13 cellular contexts compared by ENCODE assay signal in genomic region chr11:70481625-70482528, GRCh38.
A peak's percentile ranks its signal among the peaks of the same experiment; 100 is the strongest.
DNase-seq lines count a peak whose midpoint lies in the region; ATAC-seq, FAIRE-seq and TF ChIP-seq lines count a peak whose summit lies in the region.
"Had no signal": no experiment of that assay in that cellular context is flagged by ENCODE, and none has a peak within 500 bp of the region (broad histone marks: within the 10 kb centered on the region; RNA-seq: fewer than 3 reads in every experiment).

No MANE protein-coding gene starts in this region.

- H3K36me3 Mint-ChIP-seq in GM23338 (ENCODE audit: low read depth) = peaks cover 17% of the 10 kb centered on the region

- H3K27me3 ChIP-seq in lung (ENCODE audit: control insufficient read depth, insufficient read depth) (no peaks in the 10 kb centered on the region), GM23338 (ENCODE audit: insufficient read depth) (no peaks in the 10 kb centered on the region)

- H3K9me3 Mint-ChIP-seq in GM23338 = no peaks in the 10 kb centered on the region
- H3K9me3 Mint-ChIP-seq: activated CD4-positive, alpha-beta memory T cell treated with anti-CD3 and anti-CD28 coated beads, Interleukin-2, amount 10 ng/mL, durations not matched to agents 7 days and 5 days had no signal

- H3F3A ChIP-seq in GM23338 (replicated peaks; ENCODE audit: low read depth) = no peaks in the 10 kb centered on the region

- no peak overlapping the region for H2AFZ ChIP-seq in GM23338

- no peak overlapping the region for H3K4me3 Mint-ChIP-seq in GM23338
- H3K4me3 Mint-ChIP-seq: activated CD4-positive, alpha-beta memory T cell treated with anti-CD3 and anti-CD28 coated beads, Interleukin-2, amount 10 ng/mL, durations not matched to agents 7 days and 5 days had no signal

- peaks cover 16% of the 10 kb centered on the region for H3K27me3 Mint-ChIP-seq in GM23338 (ENCODE audit: insufficient read depth, low read depth, poor library complexity)
- H3K27me3 Mint-ChIP-seq: activated CD4-positive, alpha-beta memory T cell treated with anti-CD3 and anti-CD28 coated beads, Interleukin-2, amount 10 ng/mL, durations not matched to agents 7 days and 5 days had no signal

- no peak overlapping the region for H3K4me2 ChIP-seq in GM23338

- no peaks in the 10 kb centered on the region for H3K79me2 ChIP-seq in GM23338 (replicated peaks; ENCODE audit: insufficient read depth)

- H3K36me3 ChIP-seq in lung (ENCODE audit: control insufficient read depth in 2 of 2, insufficient read depth in 2 of 2, low read length in 2 of 2) = no peaks in the 10 kb centered on the region
- H3K36me3 ChIP-seq in GM23338 (ENCODE audit: insufficient read depth) = no peaks in the 10 kb centered on the region

- no peak for TF ChIP-seq RAD21 in Ishikawa (IDR thresholded peaks at IDR 0.05; ENCODE audit: low read depth)

- H4K20me1 ChIP-seq in GM23338 (replicated peaks; ENCODE audit: insufficient read depth) = peaks cover 3% of the 10 kb centered on the region; the same call in 1 of the 2 replicates

- no peak overlapping the region for H3K4me3 ChIP-seq in lung
- no peak overlapping the region for H3K4me3 ChIP-seq in GM23338

- ATAC-seq in esophagus mucosa (peak; percentile 66), lung (ENCODE audit: insufficient read depth, low FRiP score) (peak; percentile 72), GM23338 (no peak), HG03432 (IDR thresholded peaks at IDR 0.05; ENCODE audit: unreplicated experiment) (no peak)
- ATAC-seq: sciatic nerve had no signal

- in situ Hi-C loops in ACHN (cut with HindIII; ENCODE audit: low pct_ligation_motif_present, low pct_unique_long_range_greater_than_20kb, low sequenced_read_pairs) (no loop called here), GM13976 (cut with MboI; ENCODE audit: low sequenced_read_pairs, unreplicated experiment) (no loop called here)

- no peak for FAIRE-seq in urothelium cell line (lab: Jason Lieb, UNC)

- peaks cover 2% of the 10 kb centered on the region; the same call in 1 of the 3 replicates for H3K4me1 Mint-ChIP-seq in GM23338
- H3K4me1 Mint-ChIP-seq: activated CD4-positive, alpha-beta memory T cell treated with anti-CD3 and anti-CD28 coated beads, Interleukin-2, amount 10 ng/mL, durations not matched to agents 7 days and 5 days had no signal

- H3K27ac ChIP-seq in lung (ENCODE audit: low read depth in 1 of 2, low read length in 1 of 2) (peak overlapping the region; percentile 34 to 89), GM23338 (ENCODE audit: low read depth) (no peak overlapping the region)

- no peaks in the 10 kb centered on the region for H3K9me3 ChIP-seq in lung (ENCODE audit: control insufficient read depth in 2 of 2, insufficient read depth in 1 of 2, low read length in 1 of 2)

- TF ChIP-seq EP300 in Ishikawa (IDR thresholded peaks at IDR 0.05; ENCODE audit: borderline replicate concordance) = peak; percentile 34; the same call in 1 of the 2 replicates

- H3K9me2 ChIP-seq in GM23338 (ENCODE audit: insufficient read depth) = no peaks in the 10 kb centered on the region

- DNase-seq in ACHN = peak; percentile 94
- peak; percentile 60 for DNase-seq in lung (ENCODE audit: low spot score)
- DNase-seq in GM13976 (ENCODE audit: low spot score) = no peak
- no peak for DNase-seq in GM23338 (ENCODE audit: low spot score)
- DNase-seq in urothelium cell line (ENCODE audit: low spot score) = no peak
- DNase-seq: activated CD4-positive, alpha-beta memory T cell treated with anti-CD3 and anti-CD28 coated beads, Interleukin-2, amount 10 ng/mL, durations not matched to agents 7 days and 5 days; amniotic stem cell; Kasumi-1; NCI-H524 treated with DMSO at 0.1 percent for 48 hours had no signal

- no peaks in the 10 kb centered on the region for H3K4me1 ChIP-seq in lung (ENCODE audit: control insufficient read depth in 2 of 2, insufficient read depth in 2 of 2, low read length in 2 of 2)
- no peaks in the 10 kb centered on the region for H3K4me1 ChIP-seq in GM23338 (ENCODE audit: insufficient read depth)

- no peak overlapping the region for H3K27ac Mint-ChIP-seq in GM23338
- H3K27ac Mint-ChIP-seq: activated CD4-positive, alpha-beta memory T cell treated with anti-CD3 and anti-CD28 coated beads, Interleukin-2, amount 10 ng/mL, durations not matched to agents 7 days and 5 days had no signal

- 85 to 93% methylated on average over 21 of the region's 21 CpGs for WGBS in lung, 2 donors

- TF ChIP-seq CTCF in lung (IDR thresholded peaks at IDR 0.05; ENCODE audit: control extremely low read depth, extremely low read depth) (no peak), GM13976 (IDR thresholded peaks at IDR 0.05; ENCODE audit: borderline replicate concordance, control extremely low read depth, extremely low read depth, insufficient read depth, missing control alignments) (no peak), GM23338 (conservative IDR thresholded peaks at IDR 0.05; ENCODE audit: low read depth in 2 of 2) (no peak)

TF ChIP-seq in Ishikawa, 13 proteins besides CTCF, POLR2A, EP300 and RAD21 (continues in another document):
- TF ChIP-seq EGR1 (IDR thresholded peaks at IDR 0.05) (no peak), CEBPB (IDR thresholded peaks at IDR 0.05) (no peak), TCF12 (IDR thresholded peaks at IDR 0.05; ENCODE audit: low read depth) (peak; percentile 58; the same call in 1 of the 2 replicates), MAX (IDR thresholded peaks at IDR 0.05) (no peak), TEAD4 (IDR thresholded peaks at IDR 0.05) (peak; percentile 30), ZBTB7A (IDR thresholded peaks at IDR 0.05; ENCODE audit: low read depth) (no peak), FOXM1 (IDR thresholded peaks at IDR 0.05; ENCODE audit: borderline replicate concordance, low read depth) (no peak), CREB1 (IDR thresholded peaks at IDR 0.05; ENCODE audit: low read depth) (no peak), USF1 (IDR thresholded peaks at IDR 0.05) (no peak), YY1 (IDR thresholded peaks at IDR 0.05; ENCODE audit: low read depth) (no peak)

TF ChIP-seq in GM23338, 12 proteins besides CTCF, POLR2A, EP300 and RAD21:
- TF ChIP-seq EZH2phosphoT487 (IDR thresholded peaks at IDR 0.05; ENCODE audit: unreplicated experiment) (no peak), ZNF331 (CRISPR knock-in tag; IDR thresholded peaks at IDR 0.05; ENCODE audit: low read depth) (no peak), POLR2AphosphoS5 (IDR thresholded peaks at IDR 0.05; ENCODE audit: low read depth) (no peak), ETS1 (IDR thresholded peaks at IDR 0.05) (no peak), STAT1 (IDR thresholded peaks at IDR 0.05; ENCODE audit: unreplicated experiment) (no peak), JUNB (IDR thresholded peaks at IDR 0.05; ENCODE audit: unreplicated experiment) (no peak)

Comparison
In these comparisons a context has a peak if more than half of its experiments do, and no peak if none do; other contexts are left out.
1. DNase-seq: peak in ACHN (single experiment) and lung (single experiment); none in GM13976 (single experiment), GM23338 (single experiment) and urothelium cell line (single experiment).
2. ATAC-seq: peak in esophagus mucosa (single experiment) and lung (single experiment); none in GM23338 (single experiment) and HG03432 (single experiment).